8 cellular contexts compared by ENCODE assay signal in the genomic region with DNA sequence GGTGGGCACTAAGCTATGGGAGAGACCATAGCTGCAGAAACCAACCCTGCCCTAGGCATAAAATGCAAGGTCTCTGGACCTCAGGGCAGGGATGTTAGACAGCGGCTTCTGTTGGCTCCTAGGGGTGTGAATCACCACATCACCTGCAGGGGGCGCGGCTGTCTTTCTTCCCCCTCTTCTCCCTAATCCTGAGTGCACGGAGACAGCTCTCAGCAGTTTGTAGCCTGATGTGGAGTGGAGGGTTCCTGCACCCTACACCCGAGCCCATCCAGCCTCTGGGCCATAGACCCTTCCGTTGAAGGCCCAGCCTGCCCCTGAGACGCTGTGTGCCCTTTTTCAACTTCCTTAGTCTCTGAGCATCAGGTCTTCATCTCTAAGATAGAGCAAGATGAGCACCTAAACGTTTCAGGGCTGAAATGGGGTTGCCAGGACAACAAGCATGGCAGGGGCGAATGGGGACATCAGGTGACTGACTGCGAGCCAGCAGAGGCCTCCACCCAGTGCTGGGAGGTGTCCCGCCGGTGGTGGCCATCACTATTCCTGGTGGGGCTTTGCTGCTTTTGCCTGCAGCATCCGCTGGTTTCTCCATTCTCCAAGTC. TPM values are rescaled to one million over a fixed set of nuclear protein-coding genes. Genes with fewer than 3 reads are reported as not detected.
DNase-seq lines count a peak whose midpoint lies in the region; ATAC-seq and TF ChIP-seq lines count a peak whose summit lies in the region.

No MANE protein-coding gene starts in this region.

- peak; percentile 88 for TF ChIP-seq RAD21 in Ishikawa (IDR thresholded peaks at IDR 0.05; ENCODE audit: low read depth)

- peak overlapping the region; percentile 66 to 70 for H3K4me3 Mint-ChIP-seq in activated T-cell treated with anti-CD3 and anti-CD28 coated beads, Interleukin-2, amount 50 U/mL, for 72 hours
- peak overlapping the region; percentile 90 for H3K4me3 Mint-ChIP-seq in neural crest cell
- peak overlapping the region; percentile 12 to 39 for H3K4me3 Mint-ChIP-seq in stimulated activated naive CD8-positive, alpha-beta T cell treated with anti-CD3 and anti-CD28 coated beads, Interleukin-15, amount 100 ng/mL, for 72 hours

- H3K27me3 Mint-ChIP-seq in activated T-cell treated with anti-CD3 and anti-CD28 coated beads, Interleukin-2, amount 50 U/mL, for 72 hours (ENCODE audit: low read depth), result no peaks in the 10 kb centered on the region
- H3K27me3 Mint-ChIP-seq in neural crest cell (ENCODE audit: low read depth), result peaks cover 2% of the 10 kb centered on the region
- H3K27me3 Mint-ChIP-seq in stimulated activated naive CD8-positive, alpha-beta T cell treated with anti-CD3 and anti-CD28 coated beads, Interleukin-15, amount 100 ng/mL, for 72 hours, result no peaks in the 10 kb centered on the region

- DNase-seq in D341Med (ENCODE audit: low spot score) (peak; percentile 77), Panc1 (ENCODE audit: low read depth, low spot score) (peak; percentile 47), fibroblast of mammary gland (ENCODE audit: low read depth) (peak; percentile 72), neural crest cell (ENCODE audit: low read depth, low spot score) (peak; percentile 93)
- DNase-seq in activated T-cell treated with anti-CD3 and anti-CD28 coated beads, Interleukin-2, amount 50 U/mL, for 72 hours, result peak; percentile 84 to 85
- DNase-seq in stimulated activated naive CD8-positive, alpha-beta T cell treated with anti-CD3 and anti-CD28 coated beads, Interleukin-15, amount 100 ng/mL, for 72 hours, result peak; percentile 76 to 80

- H3K36me3 Mint-ChIP-seq in activated T-cell treated with anti-CD3 and anti-CD28 coated beads, Interleukin-2, amount 50 U/mL, for 72 hours (ENCODE audit: insufficient read depth in 2 of 2), result peaks cover 5 to 6% of the 10 kb centered on the region in 2 donors
- H3K36me3 Mint-ChIP-seq in neural crest cell (ENCODE audit: low read depth), result no peaks in the 10 kb centered on the region

- intact Hi-C loops in Panc1 (cut with micrococcal nuclease; ENCODE audit: unreplicated experiment), result no loop called here

- in situ Hi-C loops in Panc1 (cut with HindIII; ENCODE audit: low pct_unique_long_range_greater_than_20kb, low sequenced_read_pairs), result loop anchor here (10.0 kb wide), 1 partner anchor 60 kb away; the partner anchor contains the start of gene NOTCH1

- no peaks in the 10 kb centered on the region for H3K9me3 Mint-ChIP-seq in activated T-cell treated with anti-CD3 and anti-CD28 coated beads, Interleukin-2, amount 50 U/mL, for 72 hours
- no peaks in the 10 kb centered on the region for H3K9me3 Mint-ChIP-seq in neural crest cell
- H3K9me3 Mint-ChIP-seq in stimulated activated naive CD8-positive, alpha-beta T cell treated with anti-CD3 and anti-CD28 coated beads, Interleukin-15, amount 100 ng/mL, for 72 hours, result no peaks in the 10 kb centered on the region

- BruUV-seq in Panc1 (replicated peaks; lab: Mats Ljungman, UMichigan), result no TSS peak

- peaks cover 8% of the 10 kb centered on the region for H3K4me1 ChIP-seq in Panc1 (ENCODE audit: control insufficient read depth, insufficient read depth, low read length)

- no peak for TF ChIP-seq EP300 in Ishikawa (IDR thresholded peaks at IDR 0.05; ENCODE audit: borderline replicate concordance)

- no peak overlapping the region for H3K27ac Mint-ChIP-seq in activated T-cell treated with anti-CD3 and anti-CD28 coated beads, Interleukin-2, amount 50 U/mL, for 72 hours
- H3K27ac Mint-ChIP-seq in neural crest cell (ENCODE audit: unreplicated experiment), result peak overlapping the region; percentile 75
- no peak overlapping the region for H3K27ac Mint-ChIP-seq in stimulated activated naive CD8-positive, alpha-beta T cell treated with anti-CD3 and anti-CD28 coated beads, Interleukin-15, amount 100 ng/mL, for 72 hours

- CTCF ChIA-PET in Panc1 (lab: Charles Lee), result interaction anchor here (2.7 to 3.2 kb wide), 2 partner anchors 140 to 144 kb away, joined by 17 to 18 read pairs; no protein-coding TSS in a partner anchor

- peak overlapping the region; percentile 58 to 66; a peak in 3 of 4 replicates for H3K4me3 ChIP-seq in Panc1 (ENCODE audit: low read depth in 2 of 2, low read length in 2 of 2)
- no peak overlapping the region for H3K4me3 ChIP-seq in fibroblast of mammary gland (ENCODE audit: control insufficient read depth, low read depth, low read length)

- H3K36me3 ChIP-seq in Panc1 (ENCODE audit: control insufficient read depth, insufficient read depth, low read length), result peaks cover 2% of the 10 kb centered on the region; the same call in 1 of the 2 replicates

- TF ChIP-seq CTCF in Panc1 (IDR thresholded peaks at IDR 0.05) (peak; percentile 89), fibroblast of mammary gland (conservative IDR thresholded peaks at IDR 0.05; ENCODE audit: control insufficient read depth, insufficient read depth, low read depth, low read length) (peak; percentile 79), neural crest cell (conservative IDR thresholded peaks at IDR 0.05) (peak; percentile 89)

- H3K4me1 Mint-ChIP-seq in activated T-cell treated with anti-CD3 and anti-CD28 coated beads, Interleukin-2, amount 50 U/mL, for 72 hours (ENCODE audit: low read depth), result peaks cover 19% of the 10 kb centered on the region
- H3K4me1 Mint-ChIP-seq in neural crest cell, result peaks cover 40% of the 10 kb centered on the region
- peaks cover 26% of the 10 kb centered on the region for H3K4me1 Mint-ChIP-seq in stimulated activated naive CD8-positive, alpha-beta T cell treated with anti-CD3 and anti-CD28 coated beads, Interleukin-15, amount 100 ng/mL, for 72 hours

- H3K9me3 ChIP-seq in Panc1 (ENCODE audit: control insufficient read depth, insufficient read depth, low read depth, low read length), result no peaks in the 10 kb centered on the region

- H3K27ac ChIP-seq in Panc1 (ENCODE audit: low read length), result no peak overlapping the region; the same call in 1 of the 2 replicates

- ATAC-seq in Panc1 (peak; percentile 31), HG02610 (IDR thresholded peaks at IDR 0.05; ENCODE audit: unreplicated experiment) (no peak)
- no peak for ATAC-seq in activated T-cell treated with anti-CD3 and anti-CD28 coated beads, Interleukin-2, amount 50 U/mL, for 72 hours (replicated peaks in 1 of 2)
- ATAC-seq in stimulated activated naive CD8-positive, alpha-beta T cell treated with anti-CD3 and anti-CD28 coated beads, Interleukin-15, amount 100 ng/mL, for 72 hours, result peak; percentile 21

- no peaks in the 10 kb centered on the region for H3K27me3 ChIP-seq in Panc1 (ENCODE audit: control insufficient read depth, insufficient read depth, low read length)

- POLR2A ChIA-PET in Panc1 (lab: Charles Lee), result interaction anchor here (1.0 kb wide), 1 partner anchor 93 kb away, joined by 12 read pairs; no protein-coding TSS in a partner anchor

TF ChIP-seq in Ishikawa, 13 proteins besides CTCF, POLR2A, EP300 and RAD21:
- no peak for TF ChIP-seq CREB1 (IDR thresholded peaks at IDR 0.05; ENCODE audit: low read depth)
- TF ChIP-seq TCF12 (IDR thresholded peaks at IDR 0.05; ENCODE audit: low read depth), result no peak
- no peak for TF ChIP-seq FOXM1 (IDR thresholded peaks at IDR 0.05; ENCODE audit: borderline replicate concordance, low read depth)
- no peak for TF ChIP-seq ZBTB7A (IDR thresholded peaks at IDR 0.05; ENCODE audit: low read depth)
- no peak for TF ChIP-seq REST (IDR thresholded peaks at IDR 0.05; ENCODE audit: low read depth)
- no peak for TF ChIP-seq EGR1 (IDR thresholded peaks at IDR 0.05)
- no peak for TF ChIP-seq CEBPB (IDR thresholded peaks at IDR 0.05)
- TF ChIP-seq TAF1 (IDR thresholded peaks at IDR 0.05; ENCODE audit: low read depth), result no peak
- TF ChIP-seq NFIC (IDR thresholded peaks at IDR 0.05), result no peak
- TF ChIP-seq YY1 (IDR thresholded peaks at IDR 0.05; ENCODE audit: low read depth), result no peak
- TF ChIP-seq MAX (IDR thresholded peaks at IDR 0.05), result no peak
TF ChIP-seq in Ishikawa: peak in this region for 0.

RNA-seq across cellular contexts. Expression of gene SEC16A, which starts 2.3 kb away (rescaled TPM):
- total RNA-seq in Panc1 (2021; ENCODE audit: unreplicated experiment), result 76.5 TPM
- 53.1 TPM for polyA plus RNA-seq in Panc1 (2012; ENCODE audit: insufficient read length)
- 10 to 100 TPM; 69.5 to 74.5 TPM for total RNA-seq in activated T-cell treated with anti-CD3 and anti-CD28 coated beads, Interleukin-2, amount 50 U/mL, for 72 hours
- 77.2 and 79.4 TPM in 2 replicates for total RNA-seq in neural crest cell

RNA-seq across cellular contexts. Expression of gene INPP5E, which starts 45.5 kb away (rescaled TPM):
- 14.1 TPM for total RNA-seq in Panc1 (2021; ENCODE audit: unreplicated experiment)
- 13.3 TPM for polyA plus RNA-seq in Panc1 (2012; ENCODE audit: insufficient read length)
- 10 to 100 TPM; 17.2 to 20.1 TPM for total RNA-seq in activated T-cell treated with anti-CD3 and anti-CD28 coated beads, Interleukin-2, amount 50 U/mL, for 72 hours
- total RNA-seq in neural crest cell, result 28.7 and 29.6 TPM in 2 replicates

Comparison
In these comparisons a context has a peak if more than half of its experiments do, and no peak if none do; other contexts are left out.
1. ATAC-seq: peak in Panc1 (single experiment) and stimulated activated naive CD8-positive, alpha-beta T cell treated with anti-CD3 and anti-CD28 coated beads, Interleukin-15, amount 100 ng/mL, for 72 hours (single experiment); none in activated T-cell treated with anti-CD3 and anti-CD28 coated beads, Interleukin-2, amount 50 U/mL, for 72 hours (0 of 2) and HG02610 (single experiment).
2. H3K4me3 Mint-ChIP-seq: peak in every context shown above with its lines; median percentile 90 in neural crest cell; 68 in activated T-cell treated with anti-CD3 and anti-CD28 coated beads, Interleukin-2, amount 50 U/mL, for 72 hours; 26 in stimulated activated naive CD8-positive, alpha-beta T cell treated with anti-CD3 and anti-CD28 coated beads, Interleukin-15, amount 100 ng/mL, for 72 hours.
3. Peak in every context shown above with its lines, with median percentiles within 50 percentile points of each other: DNase-seq and CTCF ChIP-seq.